In genomic region chr16:68247400-68247799, GRCh38 we compare ENCODE assay signal across 1 cellular context.
TF ChIP-seq lines count a peak whose summit lies in the region.

No MANE protein-coding gene starts in this region.

TF ChIP-seq in IMR-90, 13 proteins besides CTCF, POLR2A, EP300 and RAD21 (continued from another document):
- TF ChIP-seq, protein P1, sequence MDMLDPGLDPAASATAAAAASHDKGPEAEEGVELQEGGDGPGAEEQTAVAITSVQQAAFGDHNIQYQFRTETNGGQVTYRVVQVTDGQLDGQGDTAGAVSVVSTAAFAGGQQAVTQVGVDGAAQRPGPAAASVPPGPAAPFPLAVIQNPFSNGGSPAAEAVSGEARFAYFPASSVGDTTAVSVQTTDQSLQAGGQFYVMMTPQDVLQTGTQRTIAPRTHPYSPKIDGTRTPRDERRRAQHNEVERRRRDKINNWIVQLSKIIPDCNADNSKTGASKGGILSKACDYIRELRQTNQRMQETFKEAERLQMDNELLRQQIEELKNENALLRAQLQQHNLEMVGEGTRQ (IDR thresholded peaks at IDR 0.05; ENCODE audit: low read depth, low read length): no peak
- no peak for TF ChIP-seq NFE2L2 (IDR thresholded peaks at IDR 0.05; ENCODE audit: low read depth, low read length)
- no peak for TF ChIP-seq SMC3 (IDR thresholded peaks at IDR 0.05; ENCODE audit: low read depth, low read length)
- TF ChIP-seq CHD1 (IDR thresholded peaks at IDR 0.05; ENCODE audit: low read depth, low read length): no peak
- TF ChIP-seq, protein P2, sequence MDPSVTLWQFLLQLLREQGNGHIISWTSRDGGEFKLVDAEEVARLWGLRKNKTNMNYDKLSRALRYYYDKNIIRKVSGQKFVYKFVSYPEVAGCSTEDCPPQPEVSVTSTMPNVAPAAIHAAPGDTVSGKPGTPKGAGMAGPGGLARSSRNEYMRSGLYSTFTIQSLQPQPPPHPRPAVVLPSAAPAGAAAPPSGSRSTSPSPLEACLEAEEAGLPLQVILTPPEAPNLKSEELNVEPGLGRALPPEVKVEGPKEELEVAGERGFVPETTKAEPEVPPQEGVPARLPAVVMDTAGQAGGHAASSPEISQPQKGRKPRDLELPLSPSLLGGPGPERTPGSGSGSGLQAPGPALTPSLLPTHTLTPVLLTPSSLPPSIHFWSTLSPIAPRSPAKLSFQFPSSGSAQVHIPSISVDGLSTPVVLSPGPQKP (IDR thresholded peaks at IDR 0.05; ENCODE audit: borderline replicate concordance, low read depth, low read length): no peak
- no peak for TF ChIP-seq BHLHE40 (IDR thresholded peaks at IDR 0.05; ENCODE audit: low read depth, low read length)
- TF ChIP-seq MAZ (IDR thresholded peaks at IDR 0.05; ENCODE audit: borderline replicate concordance, low read depth, low read length): no peak
- no peak for TF ChIP-seq MXI1 (IDR thresholded peaks at IDR 0.05; ENCODE audit: borderline replicate concordance, low read depth, low read length)
- TF ChIP-seq RCOR1 (IDR thresholded peaks at IDR 0.05; ENCODE audit: insufficient replicate concordance, low read length): no peak
- no peak for TF ChIP-seq MAFK (IDR thresholded peaks at IDR 0.05; ENCODE audit: low read depth, low read length)
